ENCODE assay signal across 1 cellular context in genomic region chr14:103099081-103099732, GRCh38.
TF ChIP-seq lines count a peak whose summit lies in the region.

No MANE protein-coding gene starts in this region.

TF ChIP-seq in HepG2, 621 proteins besides CTCF, POLR2A, EP300 and RAD21 (continued from another document and continues in another):
- 0 out of 2 replicates have a peak, but pooled peaks have one; percentile 32 for TF ChIP-seq ZNF770 (CRISPR knock-in tag; IDR thresholded peaks at IDR 0.05)
- 0 out of 2 replicates have a peak, but pooled peaks have one; percentile 25 for TF ChIP-seq FOXK2 (IDR thresholded peaks at IDR 0.05)
- peak; percentile 60; the same call in 1 of the 2 replicates for TF ChIP-seq SNAPC2 (CRISPR knock-in tag; IDR thresholded peaks at IDR 0.05)
- TF ChIP-seq CBX2 (IDR thresholded peaks at IDR 0.05; ENCODE audit: low read depth, low read length), result no peak
- TF ChIP-seq CBX2 (CRISPR knock-in tag; IDR thresholded peaks at IDR 0.05; ENCODE audit: low read depth), result no peak
- no peak for TF ChIP-seq PREB (CRISPR knock-in tag; IDR thresholded peaks at IDR 0.05)
- TF ChIP-seq ZBTB42 (CRISPR knock-in tag; IDR thresholded peaks at IDR 0.05), result no peak
- no peak for TF ChIP-seq MYNN (CRISPR knock-in tag; IDR thresholded peaks at IDR 0.05; ENCODE audit: low read depth)
- peak; percentile 80 for TF ChIP-seq YEATS4 (CRISPR knock-in tag; IDR thresholded peaks at IDR 0.05; ENCODE audit: borderline replicate concordance)
- TF ChIP-seq ATF6 (CRISPR knock-in tag; conservative IDR thresholded peaks at IDR 0.05), result no peak
- TF ChIP-seq ZNF232 (CRISPR knock-in tag; IDR thresholded peaks at IDR 0.05; ENCODE audit: borderline replicate concordance), result peak; percentile 87; the same call in 1 of the 2 replicates
- TF ChIP-seq ZNF570 (CRISPR knock-in tag; IDR thresholded peaks at IDR 0.05; ENCODE audit: borderline replicate concordance), result no peak
- peak; percentile 48; the same call in 1 of the 2 replicates for TF ChIP-seq TFAP4 (IDR thresholded peaks at IDR 0.05; ENCODE audit: borderline replicate concordance, low read depth)
- no peak for TF ChIP-seq NPAS2 (CRISPR knock-in tag; IDR thresholded peaks at IDR 0.05; ENCODE audit: borderline replicate concordance)
- peak; percentile 24; the same call in 1 of the 2 replicates for TF ChIP-seq TGIF2 (CRISPR knock-in tag; IDR thresholded peaks at IDR 0.05)
- TF ChIP-seq CEBPB (IDR thresholded peaks at IDR 0.05; ENCODE audit: borderline replicate concordance, low read depth, low read length), result peak; percentile 97
- TF ChIP-seq SALL2 (CRISPR knock-in tag; IDR thresholded peaks at IDR 0.05), result peak; percentile 89
- TF ChIP-seq THRA (CRISPR knock-in tag; IDR thresholded peaks at IDR 0.05; ENCODE audit: borderline replicate concordance), result peak; percentile 66; the same call in 1 of the 2 replicates
- TF ChIP-seq ZNF256 (CRISPR knock-in tag; conservative IDR thresholded peaks at IDR 0.05), result 0 out of 2 replicates have a peak, but pooled peaks have one; percentile 55
- TF ChIP-seq MAZ (IDR thresholded peaks at IDR 0.05; ENCODE audit: borderline replicate concordance, low read depth, low read length), result peak; percentile 94
- peak; percentile 97 for TF ChIP-seq MAZ (CRISPR knock-in tag; IDR thresholded peaks at IDR 0.05; ENCODE audit: low read depth)
- TF ChIP-seq NR2F2 (IDR thresholded peaks at IDR 0.05; ENCODE audit: borderline replicate concordance, low read depth), result no peak; the same call in 1 of the 2 replicates
- TF ChIP-seq BATF2 (CRISPR knock-in tag; IDR thresholded peaks at IDR 0.05), result 0 out of 2 replicates have a peak, but pooled peaks have one; percentile 20
- peak; percentile 19; the same call in 1 of the 2 replicates for TF ChIP-seq JUN (CRISPR knock-in tag; IDR thresholded peaks at IDR 0.05)
- TF ChIP-seq MNT (IDR thresholded peaks at IDR 0.05), result peak; percentile 53
- no peak for TF ChIP-seq ZNF484 (CRISPR knock-in tag; IDR thresholded peaks at IDR 0.05; ENCODE audit: borderline replicate concordance, low read depth)
- no peak for TF ChIP-seq ZNF251 (CRISPR knock-in tag; IDR thresholded peaks at IDR 0.05)
- TF ChIP-seq ZNF441 (CRISPR knock-in tag; IDR thresholded peaks at IDR 0.05; ENCODE audit: borderline replicate concordance), result peak; percentile 26; the same call in 1 of the 2 replicates
- TF ChIP-seq MXD4 (CRISPR knock-in tag; IDR thresholded peaks at IDR 0.05), result peak; percentile 29; the same call in 1 of the 2 replicates
- TF ChIP-seq SALL1 (CRISPR knock-in tag; IDR thresholded peaks at IDR 0.05), result peak; percentile 84
- TF ChIP-seq ZNF572 (CRISPR knock-in tag; IDR thresholded peaks at IDR 0.05), result 0 out of 2 replicates have a peak, but pooled peaks have one; percentile 17
- TF ChIP-seq ZNF564 (CRISPR knock-in tag; IDR thresholded peaks at IDR 0.05), result peak; percentile 65; the same call in 1 of the 2 replicates
- TF ChIP-seq HDAC2 (CRISPR knock-in tag; IDR thresholded peaks at IDR 0.05), result peak; percentile 72; the same call in 1 of the 2 replicates
- peak; percentile 79 for TF ChIP-seq RARA (CRISPR knock-in tag; IDR thresholded peaks at IDR 0.05)
- peak; percentile 32; the same call in 1 of the 2 replicates for TF ChIP-seq ZNF121 (CRISPR knock-in tag; IDR thresholded peaks at IDR 0.05)
- peak; percentile 16 for TF ChIP-seq CBX1 (IDR thresholded peaks at IDR 0.05; ENCODE audit: low read depth)
- TF ChIP-seq NCOA1 (CRISPR knock-in tag; IDR thresholded peaks at IDR 0.05), result peak; percentile 32; the same call in 1 of the 2 replicates
- TF ChIP-seq SNAPC4 (CRISPR knock-in tag; IDR thresholded peaks at IDR 0.05), result peak; percentile 40; the same call in 1 of the 2 replicates
- peak; percentile 89 for TF ChIP-seq MED8 (CRISPR knock-in tag; IDR thresholded peaks at IDR 0.05; ENCODE audit: insufficient replicate concordance)
- no peak; the same call in 1 of the 2 replicates for TF ChIP-seq ZNF160 (CRISPR knock-in tag; IDR thresholded peaks at IDR 0.05)
- TF ChIP-seq NCOA5 (CRISPR knock-in tag; IDR thresholded peaks at IDR 0.05), result no peak
- TF ChIP-seq CBFB (CRISPR knock-in tag; IDR thresholded peaks at IDR 0.05), result peak; percentile 75
- peak; percentile 77 for TF ChIP-seq ZNF574 (CRISPR knock-in tag; IDR thresholded peaks at IDR 0.05)
- no peak for TF ChIP-seq ZNF296 (CRISPR knock-in tag; conservative IDR thresholded peaks at IDR 0.05)
- TF ChIP-seq ZEB1 (IDR thresholded peaks at IDR 0.05; ENCODE audit: insufficient replicate concordance, low read depth), result no peak
- TF ChIP-seq GLI4 (CRISPR knock-in tag; IDR thresholded peaks at IDR 0.05; ENCODE audit: borderline replicate concordance), result no peak
- no peak for TF ChIP-seq ATM (IDR thresholded peaks at IDR 0.05; ENCODE audit: borderline replicate concordance)
- peak; percentile 94 for TF ChIP-seq MED1 (CRISPR knock-in tag; IDR thresholded peaks at IDR 0.05)
- 0 out of 2 replicates have a peak, but pooled peaks have one; percentile 27 for TF ChIP-seq MIER2 (CRISPR knock-in tag; IDR thresholded peaks at IDR 0.05)
- peak; percentile 88 for TF ChIP-seq TEAD3 (CRISPR knock-in tag; optimal IDR thresholded peaks at IDR 0.05; ENCODE audit: borderline replicate concordance)
